8 cellular contexts compared by ENCODE assay signal in genomic region chr11:83071641-83072591, GRCh38. TPM values are rescaled to one million over a fixed set of nuclear protein-coding genes. Genes with fewer than 3 reads are reported as not detected.
DNase-seq lines count a peak whose midpoint lies in the region; ATAC-seq and TF ChIP-seq lines count a peak whose summit lies in the region.

Gene RAB30 (minus strand): TSS chr11:83071897. CDS start chr11:82997316, 74,581 bp downstream.

- POLR2A ChIA-PET in activated B cell treated with CpG ODN at 0.5 μM for 24 hours (lab: Charles Lee), result interaction anchor here (0.5 to 10.8 kb wide), 34 partner anchors 9 to 1203 kb away, joined by 3 to 129 read pairs (median 4); partner anchors contain the start of genes CCDC90B, DDIAS, PCF11 and PRCP

- no peak within 1 kb of the TSS for H3K27ac Mint-ChIP-seq in activated B cell treated with CpG ODN at 0.5 μM for 24 hours
- no peak within 1 kb of the TSS for H3K27ac Mint-ChIP-seq in central memory CD8-positive, alpha-beta T cell (ENCODE audit: low read depth)

- peak; percentile 97 for ATAC-seq in HG03175 (IDR thresholded peaks at IDR 0.05; ENCODE audit: unreplicated experiment)
- peak; percentile 94 for ATAC-seq in activated B cell treated with CpG ODN at 0.5 μM for 24 hours (ENCODE audit: low read depth)
- ATAC-seq in central memory CD8-positive, alpha-beta T cell (replicated peaks; ENCODE audit: extremely low read depth, poor library complexity, severe bottlenecking), result peak; percentile 97

- in situ Hi-C loops in GM18951 (cut with MboI; ENCODE audit: low sequenced_read_pairs, unreplicated experiment), result no loop called here

- peak; percentile 88 for TF ChIP-seq POLR2A in GM18951 (IDR thresholded peaks at IDR 0.05; ENCODE audit: extremely low read depth, insufficient read depth, insufficient read length)

- intact Hi-C loops in activated B cell treated with CpG ODN at 0.5 μM for 24 hours (cut with micrococcal nuclease), result loop anchor here (1.0 to 5.0 kb wide), 11 partner anchors 9 to 214 kb away; partner anchors contain the start of genes CCDC90B and DDIAS

- TF ChIP-seq CTCF in activated B cell treated with CpG ODN at 0.5 μM for 24 hours (IDR thresholded peaks at IDR 0.05), result no peak

- CTCF ChIA-PET in activated B cell treated with CpG ODN at 0.5 μM for 24 hours (lab: Charles Lee), result interaction anchor here (0.6 to 2.0 kb wide), 5 partner anchors 9 to 204 kb away, joined by 3 to 7 read pairs (median 4); partner anchors contain the start of gene PCF11

- H3K4me1 Mint-ChIP-seq in activated B cell treated with CpG ODN at 0.5 μM for 24 hours, result peaks cover 64% of the 10 kb centered on the region
- H3K4me1 Mint-ChIP-seq in central memory CD8-positive, alpha-beta T cell, result peaks cover 28% of the 10 kb centered on the region

- H3K9me3 Mint-ChIP-seq in activated B cell treated with CpG ODN at 0.5 μM for 24 hours, result no peaks in the 10 kb centered on the region
- H3K9me3 Mint-ChIP-seq in central memory CD8-positive, alpha-beta T cell, result no peaks in the 10 kb centered on the region

- no peaks in the 10 kb centered on the region for H3K27me3 Mint-ChIP-seq in activated B cell treated with CpG ODN at 0.5 μM for 24 hours
- no peaks in the 10 kb centered on the region for H3K27me3 Mint-ChIP-seq in central memory CD8-positive, alpha-beta T cell

- H3K36me3 Mint-ChIP-seq in activated B cell treated with CpG ODN at 0.5 μM for 24 hours (ENCODE audit: low read depth), result peaks cover 57% of the 10 kb centered on the region
- peaks cover 9% of the 10 kb centered on the region for H3K36me3 Mint-ChIP-seq in central memory CD8-positive, alpha-beta T cell (ENCODE audit: insufficient read depth)

- DNase-seq in AG08396 (ENCODE audit: low spot score) (peak; percentile 94), NCI-H2227 treated with DMSO at 0.1 percent for 48 hours (lab: John Stamatoyannopoulos, UW) (peak; percentile 97), activated B cell treated with CpG ODN at 0.5 μM for 24 hours (peak; percentile 75), iris pigment epithelial cell (ENCODE audit: low read depth) (peak; percentile 100)
- DNase-seq in central memory CD8-positive, alpha-beta T cell (ENCODE audit: low spot score in 2 of 2), result peak; percentile 78 to 94
- peak; percentile 84 to 90 for DNase-seq in stimulated activated CD4-positive, alpha-beta T cell treated with anti-CD3 and anti-CD28 coated beads, Interleukin-12 subunit alpha, Interleukin-12 subunit beta, amount 100 ng/mL, for 24 hours (ENCODE audit: low read depth in 2 of 2)

- H3K4me3 Mint-ChIP-seq in activated B cell treated with CpG ODN at 0.5 μM for 24 hours, result no peak within 1 kb of the TSS
- H3K4me3 Mint-ChIP-seq in central memory CD8-positive, alpha-beta T cell, result no peak within 1 kb of the TSS

RNA-seq across cellular contexts. Expression of gene RAB30, which starts in this region (rescaled TPM):
- 160 and 173 TPM in 2 replicates for total RNA-seq in activated B cell treated with CpG ODN at 0.5 μM for 24 hours

Comparison
In these comparisons a context has a peak if more than half of its experiments do, and no peak if none do; other contexts are left out.
1. Peak in every context shown above with its lines: DNase-seq and ATAC-seq.